Comparison of ENCODE assay signal across 22 cellular contexts in genomic region chr20:295804-296203, GRCh38. TPM values are rescaled to one million over a fixed set of nuclear protein-coding genes. Genes with fewer than 3 reads are reported as not detected.
DNase-seq lines count a peak whose midpoint lies in the region; FAIRE-seq and TF ChIP-seq lines count a peak whose summit lies in the region.
"Had no signal": no experiment of that assay in that cellular context is flagged by ENCODE, and none has a peak within 500 bp of the region (broad histone marks: within the 10 kb centered on the region; RNA-seq: fewer than 3 reads in every experiment).

No MANE protein-coding gene starts in this region.

- H3K27me3 ChIP-seq in astrocyte (ENCODE audit: insufficient read depth, low read length) = no peaks in the 10 kb centered on the region
- H3K27me3 ChIP-seq: gastroesophageal sphincter, right lobe of liver, SJSA1 had no signal

- FAIRE-seq in astrocyte (lab: Jason Lieb, UNC) = no peak
- FAIRE-seq: H1, TTC549 had no signal

- H3K27ac Mint-ChIP-seq in T-helper 2 cell treated with Interferon-gamma antibody and Interleukin-4, amounts not matched to agents 5 μg/mL and 100 μg/mL, for 36 hours = peak overlapping the region; percentile 67
- H3K27ac Mint-ChIP-seq in IgD-negative memory B cell (peak overlapping the region; percentile 53 to 99 (median 79)), astrocyte (ENCODE audit: unreplicated experiment) (no peak overlapping the region), nephron (peak overlapping the region; percentile 86 to 96 (median 94))

- H3K4me1 ChIP-seq in astrocyte (ENCODE audit: insufficient read depth, low read length) = peaks cover 32% of the 10 kb centered on the region

- H3K27ac ChIP-seq in astrocyte (ENCODE audit: low read depth, low read length) = no peak overlapping the region
- H3K27ac ChIP-seq: epithelial cell of prostate, right lobe of liver, SJSA1 had no signal

- H3K4me2 ChIP-seq in astrocyte (ENCODE audit: low read length) = no peak overlapping the region

- peaks cover 25% of the 10 kb centered on the region for H3K4me1 Mint-ChIP-seq in T-helper 2 cell treated with Interferon-gamma antibody and Interleukin-4, amounts not matched to agents 5 μg/mL and 100 μg/mL, for 36 hours (ENCODE audit: low read depth)
- H3K4me1 Mint-ChIP-seq in IgD-negative memory B cell = peaks cover 21 to 30% (median 29%) of the 10 kb centered on the region in 3 donors
- peaks cover 8% of the 10 kb centered on the region for H3K4me1 Mint-ChIP-seq in astrocyte (ENCODE audit: low read depth, unreplicated experiment)
- H3K4me1 Mint-ChIP-seq in nephron = peaks cover 31% of the 10 kb centered on the region

- H3K4me3 Mint-ChIP-seq in T-helper 2 cell treated with Interferon-gamma antibody and Interleukin-4, amounts not matched to agents 5 μg/mL and 100 μg/mL, for 36 hours = peak overlapping the region; percentile 97
- H3K4me3 Mint-ChIP-seq in IgD-negative memory B cell = peak overlapping the region; percentile 67 to 99 (median 80)
- H3K4me3 Mint-ChIP-seq in astrocyte (ENCODE audit: unreplicated experiment) = peak overlapping the region; percentile 62
- H3K4me3 Mint-ChIP-seq in nephron = peak overlapping the region; percentile 82 to 100 (median 86)

- H3K9ac ChIP-seq in astrocyte (ENCODE audit: low read length) = no peak overlapping the region

- peaks cover 2% of the 10 kb centered on the region for H3K27me3 Mint-ChIP-seq in T-helper 2 cell treated with Interferon-gamma antibody and Interleukin-4, amounts not matched to agents 5 μg/mL and 100 μg/mL, for 36 hours (ENCODE audit: low read depth)
- no peaks in the 10 kb centered on the region for H3K27me3 Mint-ChIP-seq in IgD-negative memory B cell
- no peaks in the 10 kb centered on the region for H3K27me3 Mint-ChIP-seq in astrocyte (ENCODE audit: low read depth, unreplicated experiment)
- no peaks in the 10 kb centered on the region for H3K27me3 Mint-ChIP-seq in nephron (ENCODE audit: low read depth)

- DNase-seq in T-helper 2 cell treated with Interferon-gamma antibody and Interleukin-4, amounts not matched to agents 5 μg/mL and 100 μg/mL, for 36 hours (ENCODE audit: low spot score) = no peak
- DNase-seq in T-helper 2 cell (no peak), astrocyte (ENCODE audit: low read depth) (no peak), 8988T (no peak), LoVo (ENCODE audit: low spot score) (no peak), NCI-H69 (lab: John Stamatoyannopoulos, UW) (no peak)
- DNase-seq: amniotic stem cell; lower lobe of right lung; NCI-H1930; NCI-H510A treated with DMSO at 0.1 percent for 48 hours; nucleus accumbens; right lobe of liver; stimulated activated CD4-positive, alpha-beta T cell treated with anti-CD3 and anti-CD28 coated beads, Interleukin-1b, Interleukin-23, amount 100 ng/mL, for 48 hours had no signal

- TF ChIP-seq CTCF in astrocyte (IDR thresholded peaks at IDR 0.05; ENCODE audit: insufficient read depth, low read depth, low read length) (no peak), nephron (IDR thresholded peaks at IDR 0.05; ENCODE audit: unreplicated experiment in 3 of 3) (no peak)

- H3K9me3 ChIP-seq in astrocyte (ENCODE audit: insufficient read depth, low read depth, low read length) = no peaks in the 10 kb centered on the region
- H3K9me3 ChIP-seq: gastroesophageal sphincter, lower lobe of right lung, right lobe of liver had no signal

- peaks cover 41% of the 10 kb centered on the region for H3K79me2 ChIP-seq in astrocyte (ENCODE audit: insufficient read depth, low read length)

- H2AFZ ChIP-seq in astrocyte (ENCODE audit: low read depth, low read length) = no peak overlapping the region

- H3K36me3 ChIP-seq in astrocyte (ENCODE audit: insufficient read depth, low read length) = no peaks in the 10 kb centered on the region
- H3K36me3 ChIP-seq: gastroesophageal sphincter, lower lobe of right lung, right lobe of liver had no signal

- no peaks in the 10 kb centered on the region for H3K9me3 Mint-ChIP-seq in T-helper 2 cell treated with Interferon-gamma antibody and Interleukin-4, amounts not matched to agents 5 μg/mL and 100 μg/mL, for 36 hours
- H3K9me3 Mint-ChIP-seq in IgD-negative memory B cell = no peaks in the 10 kb centered on the region
- no peaks in the 10 kb centered on the region for H3K9me3 Mint-ChIP-seq in astrocyte (ENCODE audit: unreplicated experiment)
- no peaks in the 10 kb centered on the region for H3K9me3 Mint-ChIP-seq in nephron

- peaks cover 27% of the 10 kb centered on the region for H3K36me3 Mint-ChIP-seq in T-helper 2 cell treated with Interferon-gamma antibody and Interleukin-4, amounts not matched to agents 5 μg/mL and 100 μg/mL, for 36 hours (ENCODE audit: low read depth)
- H3K36me3 Mint-ChIP-seq in IgD-negative memory B cell = peaks cover 1% of the 10 kb centered on the region
- no peaks in the 10 kb centered on the region for H3K36me3 Mint-ChIP-seq in astrocyte (ENCODE audit: low read depth, unreplicated experiment)
- H3K36me3 Mint-ChIP-seq in nephron (ENCODE audit: low read depth) = peaks cover 11% of the 10 kb centered on the region

- no peak overlapping the region for H3K4me3 ChIP-seq in astrocyte (ENCODE audit: insufficient read depth, low read depth, low read length)
- H3K4me3 ChIP-seq: right lobe of liver had no signal

- H4K20me1 ChIP-seq in astrocyte (ENCODE audit: insufficient read depth, low read length) = peaks cover 27% of the 10 kb centered on the region

RNA-seq across cellular contexts. Expression of gene ZCCHC3, which starts 1.6 kb away (rescaled TPM):
- polyA plus RNA-seq in IgD-negative memory B cell = 16.7 TPM
- total RNA-seq in astrocyte = 18.6 and 20.2 TPM in 2 replicates

RNA-seq across cellular contexts. Expression of gene C20orf96, which starts 5.3 kb away (rescaled TPM):
- 1.1 TPM for polyA plus RNA-seq in IgD-negative memory B cell
- total RNA-seq in astrocyte = 10.1 and 10.7 TPM in 2 replicates

RNA-seq across cellular contexts. Expression of gene SOX12, which starts 29.5 kb away (rescaled TPM):
- polyA plus RNA-seq in IgD-negative memory B cell = 1.9 TPM
- total RNA-seq in astrocyte = 43.4 and 45.1 TPM in 2 replicates

RNA-seq across cellular contexts. Expression of gene DEFB132, which starts 38.3 kb away (rescaled TPM):
- not detected for polyA plus RNA-seq in IgD-negative memory B cell
- not detected in 2 replicates for total RNA-seq in astrocyte
- total RNA-seq: A172, gastroesophageal sphincter, H1, lower lobe of right lung, OCI-LY7, SJSA1 had no signal
- polyA plus RNA-seq: H1 had no signal

RNA-seq across cellular contexts. Expression of gene NRSN2, which starts 51.1 kb away (rescaled TPM):
- 6.2 TPM for polyA plus RNA-seq in IgD-negative memory B cell
- 57.8 and 64.0 TPM in 2 replicates for total RNA-seq in astrocyte
